Comparison of ENCODE assay signal across 8 cellular contexts in the genomic region with DNA sequence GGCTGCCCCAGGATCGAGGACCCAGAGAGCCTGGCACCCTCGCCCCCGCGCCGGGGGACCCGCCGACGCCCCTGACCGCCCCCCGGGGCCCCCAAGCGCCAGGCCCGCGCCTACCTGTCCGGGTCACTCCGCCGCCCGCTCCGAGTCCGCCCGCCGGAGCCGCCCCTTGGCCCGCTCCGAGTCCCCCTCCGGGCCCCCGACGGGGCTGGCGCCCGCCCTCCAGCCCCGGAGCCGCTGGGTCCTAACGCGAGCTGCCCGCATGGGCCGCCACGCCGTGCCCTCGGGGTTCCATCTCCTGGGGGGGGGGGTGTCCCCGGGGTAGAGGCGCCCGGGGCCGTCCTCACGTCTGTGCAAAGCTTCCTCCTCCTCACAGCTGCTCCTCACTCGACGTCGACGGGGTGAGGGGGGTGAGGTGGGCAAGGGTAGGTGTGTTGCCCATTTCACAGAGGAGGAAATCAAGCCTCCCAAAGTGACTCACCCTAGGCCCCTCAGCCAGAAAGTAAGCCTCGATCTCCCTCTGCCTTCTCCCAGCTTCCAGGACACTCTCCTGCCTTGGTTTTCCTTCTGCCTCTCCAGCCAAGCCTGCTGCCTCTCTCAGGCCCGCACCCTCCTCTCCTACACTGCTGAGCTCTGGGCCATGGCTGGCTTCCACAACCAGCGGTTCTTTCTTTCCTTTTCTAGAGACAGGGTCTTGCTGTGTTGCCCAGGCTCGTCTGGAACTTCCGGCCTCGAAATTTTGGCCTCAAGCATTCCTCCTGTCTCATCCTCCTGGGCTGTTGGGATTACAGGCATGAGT. TPM values are rescaled to one million over a fixed set of nuclear protein-coding genes. Genes with fewer than 3 reads are reported as not detected.
DNase-seq lines count a peak whose midpoint lies in the region; ATAC-seq, FAIRE-seq and TF ChIP-seq lines count a peak whose summit lies in the region.

A gene with protein sequence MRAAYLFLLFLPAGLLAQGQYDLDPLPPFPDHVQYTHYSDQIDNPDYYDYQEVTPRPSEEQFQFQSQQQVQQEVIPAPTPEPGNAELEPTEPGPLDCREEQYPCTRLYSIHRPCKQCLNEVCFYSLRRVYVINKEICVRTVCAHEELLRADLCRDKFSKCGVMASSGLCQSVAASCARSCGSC (minus strand): TSS at position 148 of the 796 bp plus-strand sequence. CDS start 2,347 bp downstream, outside the sequence.

- H3K27me3 ChIP-seq in BLaER1 treated with 17β-estradiol and CSF1 and Interleukin-3, amounts not matched to agents 10 nM and 100 nM = peaks cover 10 to 37% (median 15%) of the 10 kb centered on the region in 11 experiments; a peak in 20 of 22 replicates

- in situ Hi-C loops in endometrial microvascular endothelial cells (cut with HindIII; ENCODE audit: inconsistent ontology term, low pct_unique_long_range_greater_than_20kb, low sequenced_read_pairs) = no loop called here

- no peaks in the 10 kb centered on the region for H3K36me3 Mint-ChIP-seq in neural crest cell (ENCODE audit: low read depth)

- no peak for TF ChIP-seq CTCF in neural crest cell (conservative IDR thresholded peaks at IDR 0.05)

- peak within 1 kb of the TSS in 10 of 11 experiments; percentile 48 to 78 (median 66); a peak in 18 of 22 replicates for H3K9ac ChIP-seq in BLaER1 treated with 17β-estradiol and CSF1 and Interleukin-3, amounts not matched to agents 10 nM and 100 nM

- FAIRE-seq in GM12891 (lab: Jason Lieb, UNC) = no peak

- H3K36me3 ChIP-seq in BLaER1 treated with 17β-estradiol and CSF1 and Interleukin-3, amounts not matched to agents 10 nM and 100 nM = peaks cover 0 to 12% (median 2%) of the 10 kb centered on the region in 11 experiments; a peak in 12 of 22 replicates

- no peaks in the 10 kb centered on the region for H3K9me3 ChIP-seq in BLaER1 treated with 17β-estradiol and CSF1 and Interleukin-3, amounts not matched to agents 10 nM and 100 nM (replicated peaks in 1 of 11)

- peaks cover 14 to 37% (median 27%) of the 10 kb centered on the region in 10 experiments for H3K4me1 ChIP-seq in BLaER1 treated with 17β-estradiol and CSF1 and Interleukin-3, amounts not matched to agents 10 nM and 100 nM

- TF ChIP-seq POLR2A in GM12891 (IDR thresholded peaks at IDR 0.05; ENCODE audit: low read depth, low read length) = no peak

- no peak for ATAC-seq in GM21515 (IDR thresholded peaks at IDR 0.05; ENCODE audit: unreplicated experiment)

- DNase-seq in NCI-H1105 treated with DMSO at 0.1 percent for 48 hours (lab: John Stamatoyannopoulos, UW) (peak; percentile 23), neural crest cell (ENCODE audit: low read depth, low spot score) (no peak), NOMO-1 (lab: John Stamatoyannopoulos, UW; ENCODE audit: unreplicated experiment in 2 of 2) (no peak), GM12891 (ENCODE audit: insufficient read length, low spot score) (no peak)
- DNase-seq in stimulated activated naive CD4-positive, alpha-beta T cell (lab: John Stamatoyannopoulos, UW) = no peak

- peak within 1 kb of the TSS; percentile 90 for H3K4me3 Mint-ChIP-seq in neural crest cell

- H3K4me3 ChIP-seq in BLaER1 treated with 17β-estradiol and CSF1 and Interleukin-3, amounts not matched to agents 10 nM and 100 nM = peak within 1 kb of the TSS; percentile 48 to 69 (median 58)

- no peaks in the 10 kb centered on the region for H3K9me3 Mint-ChIP-seq in neural crest cell

- H3K4me2 ChIP-seq in BLaER1 treated with 17β-estradiol and CSF1 and Interleukin-3, amounts not matched to agents 10 nM and 100 nM = peak within 1 kb of the TSS; percentile 78 to 96 (median 84)

- H3K27me3 Mint-ChIP-seq in neural crest cell (ENCODE audit: low read depth) = peaks cover 8% of the 10 kb centered on the region

- H3K27ac ChIP-seq in BLaER1 treated with 17β-estradiol and CSF1 and Interleukin-3, amounts not matched to agents 10 nM and 100 nM = peak within 1 kb of the TSS in 5 of 11 experiments; percentile 32 to 57 (median 49); a peak in 9 of 22 replicates

- peak within 1 kb of the TSS; percentile 92 for H3K27ac Mint-ChIP-seq in neural crest cell (ENCODE audit: unreplicated experiment)

- peaks cover 0 to 75% (median 6%) of the 10 kb centered on the region in 11 experiments; a peak in 7 of 22 replicates for H4K20me1 ChIP-seq in BLaER1 treated with 17β-estradiol and CSF1 and Interleukin-3, amounts not matched to agents 10 nM and 100 nM

- peaks cover 34% of the 10 kb centered on the region for H3K4me1 Mint-ChIP-seq in neural crest cell

TF ChIP-seq in GM12891, 5 proteins besides CTCF, POLR2A, EP300 and RAD21:
- no peak for TF ChIP-seq SPI1 (IDR thresholded peaks at IDR 0.05; ENCODE audit: low read depth, low read length)
- no peak for TF ChIP-seq TAF1 (IDR thresholded peaks at IDR 0.05; ENCODE audit: low read depth, low read length)
- TF ChIP-seq POU2F2 (IDR thresholded peaks at IDR 0.05; ENCODE audit: low read depth, low read length) = no peak
- no peak for TF ChIP-seq PAX5 (IDR thresholded peaks at IDR 0.05; ENCODE audit: insufficient read depth, low read length, severe bottlenecking)
- no peak for TF ChIP-seq POLR2AphosphoS5 (IDR thresholded peaks at IDR 0.05; ENCODE audit: low read depth, low read length)

RNA-seq across cellular contexts. Expression of the gene that starts here (rescaled TPM):
- 10.4 TPM for total RNA-seq in endometrial microvascular endothelial cells (ENCODE audit: inconsistent ontology term)
- total RNA-seq in neural crest cell = 81.6 and 83.4 TPM in 2 replicates
- polyA plus RNA-seq in GM12891 (2012; ENCODE audit: low read depth, missing spikeins) = not detected
